7 cellular contexts compared by ENCODE assay signal in genomic region chr9:14910178-14910805, GRCh38. TPM values are rescaled to one million over a fixed set of nuclear protein-coding genes. Genes with fewer than 3 reads are reported as not detected.
DNase-seq lines count a peak whose midpoint lies in the region; ATAC-seq and TF ChIP-seq lines count a peak whose summit lies in the region.

FREM1 (minus strand) TSS chr9:14910428; CDS start chr9:14868977, 41,451 bp downstream.

- TF ChIP-seq POLR2A in suprapubic skin (IDR thresholded peaks at IDR 0.05): no peak

- TF ChIP-seq CTCF in brain microvascular endothelial cell (IDR thresholded peaks at IDR 0.05; ENCODE audit: low read depth, low read length, missing control alignments) (no peak), suprapubic skin (IDR thresholded peaks at IDR 0.05) (no peak)

- peaks cover 31% of the 10 kb centered on the region for H3K4me1 ChIP-seq in suprapubic skin

- WGBS in suprapubic skin: 22% methylated on average over 16 of the region's 16 CpGs

- no peak for TF ChIP-seq EP300 in suprapubic skin (IDR thresholded peaks at IDR 0.05)

- DNase-seq in NCI-H1694 treated with DMSO at 0.1 percent for 48 hours (lab: John Stamatoyannopoulos, UW) (peak; percentile 35), brain microvascular endothelial cell (peak; percentile 22), kidney tubule cell (ENCODE audit: low spot score) (peak; percentile 9), suprapubic skin (ENCODE audit: low spot score in 2 of 2) (peak in 1 of 2 donors; percentile 70)
- no peak for DNase-seq in activated CD8-positive, alpha-beta memory T cell treated with anti-CD3 and anti-CD28 coated beads for 24 hours

- ATAC-seq in HG03521 (IDR thresholded peaks at IDR 0.05; ENCODE audit: unreplicated experiment): no peak
- ATAC-seq in activated CD4-positive, CD25-positive, alpha-beta regulatory T cell treated with anti-CD3 and anti-CD28 coated beads, Interleukin-2, amount 50 U/mL, for 24 hours: no peak

- H3K9me3 ChIP-seq in suprapubic skin: no peaks in the 10 kb centered on the region

- H3K27ac ChIP-seq in brain microvascular endothelial cell (no peak within 1 kb of the TSS), suprapubic skin (peak within 1 kb of the TSS; percentile 63)

- H3K36me3 ChIP-seq in brain microvascular endothelial cell (replicated peaks) (no peaks in the 10 kb centered on the region), suprapubic skin (no peaks in the 10 kb centered on the region)

- H3K4me3 ChIP-seq in brain microvascular endothelial cell (ENCODE audit: low read depth, low read length): peak within 1 kb of the TSS; percentile 5
- H3K4me3 ChIP-seq in suprapubic skin: peak within 1 kb of the TSS; percentile 40

- in situ Hi-C loops in brain microvascular endothelial cell (cut with HindIII; ENCODE audit: low pct_ligation_motif_present, low sequenced_read_pairs): no loop called here

- H3K27me3 ChIP-seq in brain microvascular endothelial cell (replicated peaks) (no peaks in the 10 kb centered on the region), suprapubic skin (no peaks in the 10 kb centered on the region)

RNA-seq across cellular contexts. Expression of gene FREM1, which starts in this region (rescaled TPM):
- total RNA-seq in suprapubic skin: 1 to 10 TPM; 1.1 to 5.8 (median 2.1) TPM
